ENCODE assay signal across 20 cellular contexts in genomic region chr9:27800159-27800558, GRCh38.
DNase-seq lines count a peak whose midpoint lies in the region; ATAC-seq, FAIRE-seq and TF ChIP-seq lines count a peak whose summit lies in the region.
"Had no signal": no experiment of that assay in that cellular context is flagged by ENCODE, and none has a peak within 500 bp of the region (broad histone marks: within the 10 kb centered on the region; RNA-seq: fewer than 3 reads in every experiment).

No MANE protein-coding gene starts in this region.

- H3K36me3 ChIP-seq in IMR-90 (ENCODE audit: control insufficient read depth, insufficient read depth, low read length) (no peaks in the 10 kb centered on the region), bronchial epithelial cell (ENCODE audit: control insufficient read depth, insufficient read depth, low read length) (no peaks in the 10 kb centered on the region), liver (ENCODE audit: control insufficient read depth in 4 of 4, insufficient read depth in 3 of 4, low read depth in 1 of 4, low read length in 3 of 4) (no peaks in the 10 kb centered on the region)
- H3K36me3 ChIP-seq: BLaER1 treated with 17β-estradiol and CSF1 and Interleukin-3, amounts not matched to agents 10 nM and 100 nM had no signal

- TF ChIP-seq RAD21 in IMR-90 (IDR thresholded peaks at IDR 0.05; ENCODE audit: low read length) (no peak), liver (IDR thresholded peaks at IDR 0.05) (no peak)

- H3K9ac ChIP-seq in IMR-90 (ENCODE audit: low read depth, low read length) (no peak overlapping the region), liver (ENCODE audit: low read depth in 1 of 2, low read length in 2 of 2) (no peak overlapping the region)
- H3K9ac ChIP-seq: BLaER1 treated with 17β-estradiol and CSF1 and Interleukin-3, amounts not matched to agents 10 nM and 100 nM had no signal

- dilution Hi-C loops in IMR-90 (cut with HindIII; ENCODE audit: low sequenced_read_pairs, unreplicated experiment) = no loop called here

- TF ChIP-seq CTCF in IMR-90 (conservative IDR thresholded peaks at IDR 0.05; ENCODE audit: low read depth, low read length) (no peak), bronchial epithelial cell (IDR thresholded peaks at IDR 0.05; ENCODE audit: insufficient read depth, low read length, severe bottlenecking) (no peak), foreskin keratinocyte (conservative IDR thresholded peaks at IDR 0.05) (no peak), liver (IDR thresholded peaks at IDR 0.05; ENCODE audit: low read depth, low read length, missing input control) (no peak)

- H3K4me3 ChIP-seq in IMR-90 (ENCODE audit: insufficient read depth, low read depth, low read length) (no peak overlapping the region), bronchial epithelial cell (ENCODE audit: low read depth, low read length) (no peak overlapping the region), liver (ENCODE audit: low read depth in 1 of 3, low read length in 3 of 3) (no peak overlapping the region)
- H3K4me3 ChIP-seq: BLaER1 treated with 17β-estradiol and CSF1 and Interleukin-3, amounts not matched to agents 10 nM and 100 nM; GM23338 had no signal

- TF ChIP-seq POLR2A in IMR-90 (IDR thresholded peaks at IDR 0.05; ENCODE audit: low read depth, low read length) = no peak

- H3K14ac ChIP-seq in IMR-90 (replicated peaks; ENCODE audit: low read depth, low read length) = no peak overlapping the region

- H2BK20ac ChIP-seq in IMR-90 (ENCODE audit: low read depth, low read length) = no peak overlapping the region

- H4K91ac ChIP-seq in IMR-90 (ENCODE audit: insufficient read depth, low read depth, low read length) = no peak overlapping the region

- no peak overlapping the region for H4K8ac ChIP-seq in IMR-90 (ENCODE audit: low read depth in 2 of 2, low read length in 2 of 2)

- H3K4ac ChIP-seq in IMR-90 (ENCODE audit: low read depth, low read length) = no peak overlapping the region

- WGBS in IMR-90 (ENCODE audit: extremely low coverage in 2 of 2, insufficient read length in 1 of 2), 2 experiments = no CpG with 5 or more reads among the region's 1 CpG
- 12% methylated on average over 1 of the region's 1 CpG for WGBS in liver

- H3K4me2 ChIP-seq in IMR-90 (ENCODE audit: low read depth, low read length) = no peak overlapping the region
- H3K4me2 ChIP-seq: BLaER1 treated with 17β-estradiol and CSF1 and Interleukin-3, amounts not matched to agents 10 nM and 100 nM; GM23338 had no signal

- BruUV-seq in IMR-90 (replicated peaks; lab: Mats Ljungman, UMichigan) = no TSS peak

- intact Hi-C loops in IMR-90 (cut with micrococcal nuclease) = no loop called here

- in situ Hi-C loops in IMR-90 (cut with MboI; ENCODE audit: low sequenced_read_pairs) = no loop called here

- POLR2A ChIA-PET in IMR-90 (lab: Charles Lee; ENCODE audit: unreplicated experiment) = no interaction called here

- no peak overlapping the region for H4K5ac ChIP-seq in IMR-90 (ENCODE audit: low read depth, low read length)

- FAIRE-seq in bronchial epithelial cell (lab: Jason Lieb, UNC) = no peak
- FAIRE-seq: GM12891, H54 had no signal

- H2AFZ ChIP-seq in IMR-90 (replicated peaks; ENCODE audit: low read length, poor library complexity) = no peak overlapping the region
- H2AFZ ChIP-seq: GM23338 had no signal

- ATAC-seq in IMR-90 (ENCODE audit: low read depth) (no peak), foreskin keratinocyte (no peak)
- ATAC-seq: CD8-positive, alpha-beta T cell; GM23338; HCT116 had no signal

- H2BK5ac ChIP-seq in IMR-90 (ENCODE audit: low read depth, low read length, poor library complexity, severe bottlenecking) = no peak overlapping the region

- CTCF ChIA-PET in IMR-90 (lab: Yijun Ruan, JAX) = no interaction called here

- H3K23ac ChIP-seq in IMR-90 (ENCODE audit: low read depth, low read length) = no peak overlapping the region

- no peak overlapping the region for H2BK120ac ChIP-seq in IMR-90 (ENCODE audit: low read depth, low read length)

- H3K27me3 ChIP-seq in IMR-90 (ENCODE audit: control insufficient read depth, insufficient read depth, low read length) = no peaks in the 10 kb centered on the region
- H3K27me3 ChIP-seq in bronchial epithelial cell (ENCODE audit: control insufficient read depth, insufficient read depth, low read length) = no peaks in the 10 kb centered on the region
- H3K27me3 ChIP-seq in foreskin keratinocyte = no peaks in the 10 kb centered on the region
- H3K27me3 ChIP-seq in liver (ENCODE audit: control insufficient read depth in 4 of 4, insufficient read depth in 4 of 4, low read length in 3 of 4) = no peaks in the 10 kb centered on the region
- H3K27me3 ChIP-seq: BLaER1 treated with 17β-estradiol and CSF1 and Interleukin-3, amounts not matched to agents 10 nM and 100 nM had no signal

- H3K56ac ChIP-seq in IMR-90 (ENCODE audit: extremely low read depth, insufficient read depth, low read length) = no peak overlapping the region

- H3K27ac ChIP-seq in IMR-90 (ENCODE audit: insufficient read depth, low read length) = no peak overlapping the region
- peak overlapping the region; percentile 91 for H3K27ac ChIP-seq in foreskin keratinocyte
- H3K27ac ChIP-seq in liver (ENCODE audit: low read depth in 1 of 2, low read length in 2 of 2) = no peak overlapping the region
- H3K27ac ChIP-seq: BLaER1 treated with 17β-estradiol and CSF1 and Interleukin-3, amounts not matched to agents 10 nM and 100 nM; HL-60 had no signal

- no peak overlapping the region for H2AK9ac ChIP-seq in IMR-90 (replicated peaks; ENCODE audit: low read depth, low read length, poor library complexity)

- no peak overlapping the region for H2AK5ac ChIP-seq in IMR-90 (ENCODE audit: low read depth, low read length)

- no peak overlapping the region for H3K18ac ChIP-seq in IMR-90 (ENCODE audit: low read depth, low read length)

- no peaks in the 10 kb centered on the region for H4K20me1 ChIP-seq in IMR-90 (ENCODE audit: insufficient read depth, low read length)
- H4K20me1 ChIP-seq: BLaER1 treated with 17β-estradiol and CSF1 and Interleukin-3, amounts not matched to agents 10 nM and 100 nM had no signal

- H3K9me3 ChIP-seq in IMR-90 (ENCODE audit: control insufficient read depth, insufficient read depth, low read length) (no peaks in the 10 kb centered on the region), liver (ENCODE audit: control insufficient read depth in 4 of 4, low read length in 3 of 4) (no peaks in the 10 kb centered on the region)

- H2BK15ac ChIP-seq in IMR-90 (ENCODE audit: low read depth, low read length) = no peak overlapping the region

- H3K4me1 ChIP-seq in IMR-90 (ENCODE audit: control insufficient read depth, insufficient read depth, low read length) = no peaks in the 10 kb centered on the region
- H3K4me1 ChIP-seq in foreskin keratinocyte = peaks cover 20% of the 10 kb centered on the region
- H3K4me1 ChIP-seq in liver (ENCODE audit: control insufficient read depth in 4 of 4, insufficient read depth in 4 of 4, low read length in 3 of 4) = peaks cover 0 to 13% (median 2%) of the 10 kb centered on the region in 4 donors
- H3K4me1 ChIP-seq: BLaER1 treated with 17β-estradiol and CSF1 and Interleukin-3, amounts not matched to agents 10 nM and 100 nM had no signal

- DNase-seq in IMR-90 (no peak), bronchial epithelial cell (ENCODE audit: low read depth) (peak; percentile 17), foreskin keratinocyte (no peak), NCI-H510A (lab: John Stamatoyannopoulos, UW) (no peak), DMS79 (lab: John Stamatoyannopoulos, UW) (no peak), GM19238 (ENCODE audit: insufficient read length, low spot score) (no peak), activated gamma-delta T cell (lab: John Stamatoyannopoulos, UW) (no peak)
- DNase-seq: Calu3; CD8-positive, alpha-beta T cell; DND-41; EL; HFFc6; KBM-7 had no signal

- H3K79me1 ChIP-seq in IMR-90 (ENCODE audit: low read depth in 1 of 2, low read length in 2 of 2) = no peaks in the 10 kb centered on the region

- no peaks in the 10 kb centered on the region for H3K9me1 ChIP-seq in IMR-90 (ENCODE audit: insufficient read depth, low read length)

TF ChIP-seq in IMR-90, 13 proteins besides CTCF, POLR2A, EP300 and RAD21:
- TF ChIP-seq CEBPB (IDR thresholded peaks at IDR 0.05; ENCODE audit: low read depth, low read length) = peak; percentile 53
- no peak for TF ChIP-seq FOS (IDR thresholded peaks at IDR 0.05; ENCODE audit: low read depth, low read length)

TF ChIP-seq in liver, 16 proteins besides CTCF, POLR2A, EP300 and RAD21:
- TF ChIP-seq YY1 (IDR thresholded peaks at IDR 0.05) = no peak
- TF ChIP-seq RXRA (IDR thresholded peaks at IDR 0.05) = peak; percentile 13 to 26
